1 cellular context compared by ENCODE assay signal in the genomic region with DNA sequence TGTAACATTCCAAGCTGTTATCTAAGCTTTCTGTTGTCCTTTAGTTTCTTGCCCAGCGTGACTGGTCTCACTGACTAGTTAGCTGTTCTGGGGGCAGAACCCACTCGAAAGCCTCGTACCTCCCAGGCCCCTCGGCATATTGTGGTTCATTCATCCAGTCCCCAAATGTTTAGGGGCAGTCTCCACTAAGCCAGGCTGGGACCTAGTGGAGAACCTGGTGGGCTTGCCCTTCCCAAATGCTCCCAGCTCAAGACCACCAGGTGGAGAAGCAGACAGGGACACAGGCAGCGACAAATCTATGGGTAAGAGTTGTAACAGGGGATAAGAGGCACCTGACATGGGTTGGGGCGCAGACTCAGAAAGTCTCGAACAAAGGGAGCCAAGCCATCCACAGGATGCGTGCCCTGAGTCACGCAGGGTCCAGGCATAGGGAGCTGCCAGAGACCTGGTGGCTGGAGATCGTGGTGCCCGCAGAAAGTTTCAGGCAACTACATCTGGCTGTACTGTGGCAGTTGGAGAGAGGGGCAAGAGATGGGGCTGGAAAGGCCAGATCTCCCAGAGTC.
TF ChIP-seq lines count a peak whose summit lies in the region.

No MANE protein-coding gene starts in this region.

TF ChIP-seq in HepG2, 621 proteins besides CTCF, POLR2A, EP300 and RAD21:
- TF ChIP-seq ZNF354B (CRISPR knock-in tag; IDR thresholded peaks at IDR 0.05) (0 out of 2 replicates have a peak, but pooled peaks have one; percentile 34), ZBTB38 (CRISPR knock-in tag; IDR thresholded peaks at IDR 0.05) (peak; percentile 15; the same call in 1 of the 2 replicates), NRL (CRISPR knock-in tag; IDR thresholded peaks at IDR 0.05; ENCODE audit: borderline replicate concordance) (peak; percentile 47; the same call in 1 of the 2 replicates), SIN3B (IDR thresholded peaks at IDR 0.05; ENCODE audit: low read length) (no peak), ERF (CRISPR knock-in tag; IDR thresholded peaks at IDR 0.05) (no peak), KMT2A (CRISPR knock-in tag; IDR thresholded peaks at IDR 0.05) (no peak), ZNF567 (CRISPR knock-in tag; IDR thresholded peaks at IDR 0.05; ENCODE audit: borderline replicate concordance) (no peak), ZNF891 (CRISPR knock-in tag; IDR thresholded peaks at IDR 0.05) (peak; percentile 60; the same call in 1 of the 2 replicates), ZNF772 (CRISPR knock-in tag; IDR thresholded peaks at IDR 0.05) (0 out of 2 replicates have a peak, but pooled peaks have one; percentile 1)
- TF ChIP-seq, protein P1, sequence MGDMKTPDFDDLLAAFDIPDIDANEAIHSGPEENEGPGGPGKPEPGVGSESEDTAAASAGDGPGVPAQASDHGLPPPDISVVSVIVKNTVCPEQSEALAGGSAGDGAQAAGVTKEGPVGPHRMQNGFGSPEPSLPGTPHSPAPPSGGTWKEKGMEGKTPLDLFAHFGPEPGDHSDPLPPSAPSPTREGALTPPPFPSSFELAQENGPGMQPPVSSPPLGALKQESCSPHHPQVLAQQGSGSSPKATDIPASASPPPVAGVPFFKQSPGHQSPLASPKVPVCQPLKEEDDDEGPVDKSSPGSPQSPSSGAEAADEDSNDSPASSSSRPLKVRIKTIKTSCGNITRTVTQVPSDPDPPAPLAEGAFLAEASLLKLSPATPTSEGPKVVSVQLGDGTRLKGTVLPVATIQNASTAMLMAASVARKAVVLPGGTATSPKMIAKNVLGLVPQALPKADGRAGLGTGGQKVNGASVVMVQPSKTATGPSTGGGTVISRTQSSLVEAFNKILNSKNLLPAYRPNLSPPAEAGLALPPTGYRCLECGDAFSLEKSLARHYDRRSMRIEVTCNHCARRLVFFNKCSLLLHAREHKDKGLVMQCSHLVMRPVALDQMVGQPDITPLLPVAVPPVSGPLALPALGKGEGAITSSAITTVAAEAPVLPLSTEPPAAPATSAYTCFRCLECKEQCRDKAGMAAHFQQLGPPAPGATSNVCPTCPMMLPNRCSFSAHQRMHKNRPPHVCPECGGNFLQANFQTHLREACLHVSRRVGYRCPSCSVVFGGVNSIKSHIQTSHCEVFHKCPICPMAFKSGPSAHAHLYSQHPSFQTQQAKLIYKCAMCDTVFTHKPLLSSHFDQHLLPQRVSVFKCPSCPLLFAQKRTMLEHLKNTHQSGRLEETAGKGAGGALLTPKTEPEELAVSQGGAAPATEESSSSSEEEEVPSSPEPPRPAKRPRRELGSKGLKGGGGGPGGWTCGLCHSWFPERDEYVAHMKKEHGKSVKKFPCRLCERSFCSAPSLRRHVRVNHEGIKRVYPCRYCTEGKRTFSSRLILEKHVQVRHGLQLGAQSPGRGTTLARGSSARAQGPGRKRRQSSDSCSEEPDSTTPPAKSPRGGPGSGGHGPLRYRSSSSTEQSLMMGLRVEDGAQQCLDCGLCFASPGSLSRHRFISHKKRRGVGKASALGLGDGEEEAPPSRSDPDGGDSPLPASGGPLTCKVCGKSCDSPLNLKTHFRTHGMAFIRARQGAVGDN (CRISPR knock-in tag; IDR thresholded peaks at IDR 0.05): peak; percentile 38; the same call in 1 of the 2 replicates
- TF ChIP-seq, protein P2, sequence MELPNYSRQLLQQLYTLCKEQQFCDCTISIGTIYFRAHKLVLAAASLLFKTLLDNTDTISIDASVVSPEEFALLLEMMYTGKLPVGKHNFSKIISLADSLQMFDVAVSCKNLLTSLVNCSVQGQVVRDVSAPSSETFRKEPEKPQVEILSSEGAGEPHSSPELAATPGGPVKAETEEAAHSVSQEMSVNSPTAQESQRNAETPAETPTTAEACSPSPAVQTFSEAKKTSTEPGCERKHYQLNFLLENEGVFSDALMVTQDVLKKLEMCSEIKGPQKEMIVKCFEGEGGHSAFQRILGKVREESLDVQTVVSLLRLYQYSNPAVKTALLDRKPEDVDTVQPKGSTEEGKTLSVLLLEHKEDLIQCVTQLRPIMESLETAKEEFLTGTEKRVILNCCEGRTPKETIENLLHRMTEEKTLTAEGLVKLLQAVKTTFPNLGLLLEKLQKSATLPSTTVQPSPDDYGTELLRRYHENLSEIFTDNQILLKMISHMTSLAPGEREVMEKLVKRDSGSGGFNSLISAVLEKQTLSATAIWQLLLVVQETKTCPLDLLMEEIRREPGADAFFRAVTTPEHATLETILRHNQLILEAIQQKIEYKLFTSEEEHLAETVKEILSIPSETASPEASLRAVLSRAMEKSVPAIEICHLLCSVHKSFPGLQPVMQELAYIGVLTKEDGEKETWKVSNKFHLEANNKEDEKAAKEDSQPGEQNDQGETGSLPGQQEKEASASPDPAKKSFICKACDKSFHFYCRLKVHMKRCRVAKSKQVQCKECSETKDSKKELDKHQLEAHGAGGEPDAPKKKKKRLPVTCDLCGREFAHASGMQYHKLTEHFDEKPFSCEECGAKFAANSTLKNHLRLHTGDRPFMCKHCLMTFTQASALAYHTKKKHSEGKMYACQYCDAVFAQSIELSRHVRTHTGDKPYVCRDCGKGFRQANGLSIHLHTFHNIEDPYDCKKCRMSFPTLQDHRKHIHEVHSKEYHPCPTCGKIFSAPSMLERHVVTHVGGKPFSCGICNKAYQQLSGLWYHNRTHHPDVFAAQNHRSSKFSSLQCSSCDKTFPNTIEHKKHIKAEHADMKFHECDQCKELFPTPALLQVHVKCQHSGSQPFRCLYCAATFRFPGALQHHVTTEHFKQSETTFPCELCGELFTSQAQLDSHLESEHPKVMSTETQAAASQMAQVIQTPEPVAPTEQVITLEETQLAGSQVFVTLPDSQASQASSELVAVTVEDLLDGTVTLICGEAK (IDR thresholded peaks at IDR 0.05): no peak
- TF ChIP-seq, protein P2 (CRISPR knock-in tag; IDR thresholded peaks at IDR 0.05): 0 out of 2 replicates have a peak, but pooled peaks have one; percentile 26
- TF ChIP-seq, protein P3, sequence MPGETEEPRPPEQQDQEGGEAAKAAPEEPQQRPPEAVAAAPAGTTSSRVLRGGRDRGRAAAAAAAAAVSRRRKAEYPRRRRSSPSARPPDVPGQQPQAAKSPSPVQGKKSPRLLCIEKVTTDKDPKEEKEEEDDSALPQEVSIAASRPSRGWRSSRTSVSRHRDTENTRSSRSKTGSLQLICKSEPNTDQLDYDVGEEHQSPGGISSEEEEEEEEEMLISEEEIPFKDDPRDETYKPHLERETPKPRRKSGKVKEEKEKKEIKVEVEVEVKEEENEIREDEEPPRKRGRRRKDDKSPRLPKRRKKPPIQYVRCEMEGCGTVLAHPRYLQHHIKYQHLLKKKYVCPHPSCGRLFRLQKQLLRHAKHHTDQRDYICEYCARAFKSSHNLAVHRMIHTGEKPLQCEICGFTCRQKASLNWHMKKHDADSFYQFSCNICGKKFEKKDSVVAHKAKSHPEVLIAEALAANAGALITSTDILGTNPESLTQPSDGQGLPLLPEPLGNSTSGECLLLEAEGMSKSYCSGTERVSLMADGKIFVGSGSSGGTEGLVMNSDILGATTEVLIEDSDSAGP (CRISPR knock-in tag; IDR thresholded peaks at IDR 0.05; ENCODE audit: borderline replicate concordance): 0 out of 2 replicates have a peak, but pooled peaks have one; percentile 17
- TF ChIP-seq, protein P4, sequence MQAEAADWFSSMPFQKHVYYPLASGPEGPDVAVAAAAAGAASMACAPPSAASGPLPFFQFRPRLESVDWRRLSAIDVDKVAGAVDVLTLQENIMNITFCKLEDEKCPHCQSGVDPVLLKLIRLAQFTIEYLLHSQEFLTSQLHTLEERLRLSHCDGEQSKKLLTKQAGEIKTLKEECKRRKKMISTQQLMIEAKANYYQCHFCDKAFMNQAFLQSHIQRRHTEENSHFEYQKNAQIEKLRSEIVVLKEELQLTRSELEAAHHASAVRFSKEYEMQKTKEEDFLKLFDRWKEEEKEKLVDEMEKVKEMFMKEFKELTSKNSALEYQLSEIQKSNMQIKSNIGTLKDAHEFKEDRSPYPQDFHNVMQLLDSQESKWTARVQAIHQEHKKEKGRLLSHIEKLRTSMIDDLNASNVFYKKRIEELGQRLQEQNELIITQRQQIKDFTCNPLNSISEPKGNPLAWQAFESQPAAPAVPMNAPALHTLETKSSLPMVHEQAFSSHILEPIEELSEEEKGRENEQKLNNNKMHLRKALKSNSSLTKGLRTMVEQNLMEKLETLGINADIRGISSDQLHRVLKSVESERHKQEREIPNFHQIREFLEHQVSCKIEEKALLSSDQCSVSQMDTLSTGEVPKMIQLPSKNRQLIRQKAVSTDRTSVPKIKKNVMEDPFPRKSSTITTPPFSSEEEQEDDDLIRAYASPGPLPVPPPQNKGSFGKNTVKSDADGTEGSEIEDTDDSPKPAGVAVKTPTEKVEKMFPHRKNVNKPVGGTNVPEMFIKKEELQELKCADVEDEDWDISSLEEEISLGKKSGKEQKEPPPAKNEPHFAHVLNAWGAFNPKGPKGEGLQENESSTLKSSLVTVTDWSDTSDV (CRISPR knock-in tag; IDR thresholded peaks at IDR 0.05): 0 out of 2 replicates have a peak, but pooled peaks have one; percentile 48
